ENCODE assay signal across 19 cellular contexts in genomic region chr7:135430626-135431025, GRCh38.
DNase-seq lines count a peak whose midpoint lies in the region; ATAC-seq, FAIRE-seq and TF ChIP-seq lines count a peak whose summit lies in the region.
"Had no signal": no experiment of that assay in that cellular context is flagged by ENCODE, and none has a peak within 500 bp of the region (broad histone marks: within the 10 kb centered on the region; RNA-seq: fewer than 3 reads in every experiment).

No MANE protein-coding gene starts in this region.

- H3K36me3 ChIP-seq in A673 (ENCODE audit: insufficient read depth, low read length, poor library complexity, severe bottlenecking) (peaks cover 6% of the 10 kb centered on the region), K562 (ENCODE audit: control insufficient read depth, insufficient read depth, low read length) (peaks cover 2% of the 10 kb centered on the region; the same call in 1 of the 3 replicates)

- H3K4me3 Mint-ChIP-seq in memory B cell, result no peak overlapping the region
- no peak overlapping the region for H3K4me3 Mint-ChIP-seq in stimulated activated naive B cell treated with anti-CD40 and anti-IgM and Interleukin-4, amounts not matched to agents 10 μg/mL and 1 μg/mL and 100 μg/mL, for 72 hours
- H3K4me3 Mint-ChIP-seq: B cell; CD8-positive, alpha-beta T cell; H9 had no signal

- TF ChIP-seq EP300 in K562 (IDR thresholded peaks at IDR 0.05; ENCODE audit: low read length), result no peak

- TF ChIP-seq RAD21 in K562 (CRISPR knock-in tag; conservative IDR thresholded peaks at IDR 0.05 in 1 of 2, IDR thresholded peaks at IDR 0.05 in 1 of 2), result no peak

- H3K27me3 Mint-ChIP-seq in memory B cell, result no peaks in the 10 kb centered on the region
- no peaks in the 10 kb centered on the region for H3K27me3 Mint-ChIP-seq in stimulated activated naive B cell treated with anti-CD40 and anti-IgM and Interleukin-4, amounts not matched to agents 10 μg/mL and 1 μg/mL and 100 μg/mL, for 72 hours
- H3K27me3 Mint-ChIP-seq: B cell had no signal

- H3K4me3 ChIP-seq in A673 (ENCODE audit: low read depth, low read length, poor library complexity, severe bottlenecking), result no peak overlapping the region
- no peak overlapping the region for H3K4me3 ChIP-seq in K562
- H3K4me3 ChIP-seq: BLaER1 treated with 17β-estradiol and CSF1 and Interleukin-3, amounts not matched to agents 10 nM and 100 nM; GM12878 had no signal

- no peak for ATAC-seq in K562
- no peak for ATAC-seq in memory B cell (ENCODE audit: low read depth)
- no peak for ATAC-seq in stimulated activated naive B cell treated with anti-CD40 and anti-IgM and Interleukin-4, amounts not matched to agents 10 μg/mL and 1 μg/mL and 100 μg/mL, for 72 hours (replicated peaks)
- ATAC-seq: CD8-positive, alpha-beta T cell; GM12878 had no signal

- H3K9me3 ChIP-seq in A673 (ENCODE audit: low read depth, low read length, poor library complexity, severe bottlenecking) (peaks cover 4% of the 10 kb centered on the region), K562 (replicated peaks; ENCODE audit: control insufficient read depth, insufficient read depth, low read depth, low read length) (no peaks in the 10 kb centered on the region)

- CTCF ChIA-PET in A673 (lab: Charles Lee) (no interaction called here), K562 (lab: Yijun Ruan, JAX; ENCODE audit: low intra/inter-chr PET ratio) (no interaction called here)

- no peak overlapping the region for H3K27ac ChIP-seq in A673 (ENCODE audit: low read depth, low read length, poor library complexity, severe bottlenecking)
- no peak overlapping the region for H3K27ac ChIP-seq in K562 (ENCODE audit: extremely low read depth, low read depth, low read length)
- H3K27ac ChIP-seq: BLaER1 treated with 17β-estradiol and CSF1 and Interleukin-3, amounts not matched to agents 10 nM and 100 nM had no signal

- POLR2A ChIA-PET in A673 (lab: Charles Lee; ENCODE audit: low non-redundant PET) (no interaction called here), K562 (lab: Yijun Ruan, JAX) (no interaction called here)

- TF ChIP-seq CTCF in A673 (conservative IDR thresholded peaks at IDR 0.05; ENCODE audit: low read depth, low read length) (no peak), K562 (IDR thresholded peaks at IDR 0.05 in 2 of 3, conservative IDR thresholded peaks at IDR 0.05 in 1 of 3; ENCODE audit: insufficient read depth in 2 of 3, low read depth in 1 of 3, low read length in 3 of 3) (no peak)

- peak; percentile 38 for DNase-seq in A673 (ENCODE audit: low spot score)
- peak; percentile 5 for DNase-seq in M059J (ENCODE audit: low read depth)
- no peak for DNase-seq in K562 (ENCODE audit: extremely low read depth in 1 of 4, low spot score in 3 of 4)
- DNase-seq in memory B cell (ENCODE audit: low spot score in 2 of 2), result no peak
- no peak for DNase-seq in AG08395 (ENCODE audit: low spot score)
- no peak for DNase-seq in middle frontal gyrus (ENCODE audit: extremely low spot score, low spot score)
- no peak for DNase-seq in stimulated activated naive B cell treated with anti-CD40 and anti-IgM and Interleukin-4, amounts not matched to agents 10 μg/mL and 1 μg/mL and 100 μg/mL, for 72 hours
- DNase-seq: CD8-positive, alpha-beta T cell; COR-L47; DMS 273 treated with DMSO at 0.1 percent for 48 hours; DMS53; DND-41; EL; H9 had no signal

- H3K4me2 ChIP-seq in K562 (ENCODE audit: insufficient read depth, low read length), result no peak overlapping the region

- no peak for FAIRE-seq in K562 (lab: Jason Lieb, UNC)
- FAIRE-seq: GM12878, GM19239, H1 had no signal

- H3K36me3 Mint-ChIP-seq in memory B cell, result peaks cover 35% of the 10 kb centered on the region
- H3K36me3 Mint-ChIP-seq in stimulated activated naive B cell treated with anti-CD40 and anti-IgM and Interleukin-4, amounts not matched to agents 10 μg/mL and 1 μg/mL and 100 μg/mL, for 72 hours, result peaks cover 34 to 48% of the 10 kb centered on the region in 2 donors

- peaks cover 23% of the 10 kb centered on the region for H3K4me1 ChIP-seq in A673 (ENCODE audit: insufficient read depth, low read length, poor library complexity, severe bottlenecking)
- no peaks in the 10 kb centered on the region for H3K4me1 ChIP-seq in K562 (replicated peaks in 1 of 2; ENCODE audit: control insufficient read depth in 2 of 2, insufficient read depth in 2 of 2, low read length in 2 of 2)

- no peaks in the 10 kb centered on the region for H4K20me1 ChIP-seq in K562 (replicated peaks; ENCODE audit: control insufficient read depth, insufficient read depth, low read length)

- 86% methylated on average over 1 of the region's 1 CpG for WGBS in K562 (ENCODE audit: insufficient coverage, low coverage, missing lambda C conversion rate)

- intact Hi-C loops in A673 (cut with micrococcal nuclease; ENCODE audit: unreplicated experiment), result no loop called here
- intact Hi-C loops in K562 (cut with micrococcal nuclease), result no loop called here

- BruUV-seq in A673 (replicated peaks; lab: Mats Ljungman, UMichigan) (no TSS peak), K562 (replicated peaks; lab: Mats Ljungman, UMichigan) (no TSS peak)

- H2AFZ ChIP-seq in K562 (ENCODE audit: low read depth, low read length), result no peak overlapping the region

- H3K79me2 ChIP-seq in K562 (ENCODE audit: control insufficient read depth, insufficient read depth, low read length), result peaks cover 16% of the 10 kb centered on the region

- TF ChIP-seq POLR2A in K562 (conservative IDR thresholded peaks at IDR 0.05), result no peak

- in situ Hi-C loops in K562 (cut with MboI), result no loop called here

- peaks cover 6% of the 10 kb centered on the region for H3K9me3 Mint-ChIP-seq in memory B cell
- peaks cover 4% of the 10 kb centered on the region in 2 donors for H3K9me3 Mint-ChIP-seq in stimulated activated naive B cell treated with anti-CD40 and anti-IgM and Interleukin-4, amounts not matched to agents 10 μg/mL and 1 μg/mL and 100 μg/mL, for 72 hours

- peak overlapping the region; percentile 21 for H3K27ac Mint-ChIP-seq in memory B cell
- no peak overlapping the region for H3K27ac Mint-ChIP-seq in stimulated activated naive B cell treated with anti-CD40 and anti-IgM and Interleukin-4, amounts not matched to agents 10 μg/mL and 1 μg/mL and 100 μg/mL, for 72 hours
- H3K27ac Mint-ChIP-seq: B cell; CD8-positive, alpha-beta T cell had no signal

- no peak overlapping the region for H3K9ac ChIP-seq in K562 (ENCODE audit: insufficient read depth in 1 of 2, low read depth in 2 of 2, low read length in 2 of 2)
- H3K9ac ChIP-seq: BLaER1 treated with 17β-estradiol and CSF1 and Interleukin-3, amounts not matched to agents 10 nM and 100 nM had no signal

- H3K4me1 Mint-ChIP-seq in memory B cell, result peaks cover 27% of the 10 kb centered on the region
- peaks cover 24 to 48% of the 10 kb centered on the region in 2 donors for H3K4me1 Mint-ChIP-seq in stimulated activated naive B cell treated with anti-CD40 and anti-IgM and Interleukin-4, amounts not matched to agents 10 μg/mL and 1 μg/mL and 100 μg/mL, for 72 hours

- H3K9me1 ChIP-seq in K562 (ENCODE audit: control insufficient read depth, insufficient read depth, low read length), result no peaks in the 10 kb centered on the region

- H3K27me3 ChIP-seq in A673 (replicated peaks; ENCODE audit: insufficient read depth, low read depth, low read length, poor library complexity) (no peaks in the 10 kb centered on the region), K562 (ENCODE audit: control insufficient read depth in 2 of 2, insufficient read depth in 2 of 2, low read length in 2 of 2) (no peaks in the 10 kb centered on the region)
- H3K27me3 ChIP-seq: BLaER1 treated with 17β-estradiol and CSF1 and Interleukin-3, amounts not matched to agents 10 nM and 100 nM had no signal

TF ChIP-seq in K562, 482 proteins besides CTCF, POLR2A, EP300 and RAD21:
- TF ChIP-seq MAFK (IDR thresholded peaks at IDR 0.05; ENCODE audit: low read length), result 0 out of 2 replicates have a peak, but pooled peaks have one; percentile 29
- TF ChIP-seq MAFG (tag; conservative IDR thresholded peaks at IDR 0.05), result 0 out of 2 replicates have a peak, but pooled peaks have one; percentile 46
- TF ChIP-seq ATF3 (IDR thresholded peaks at IDR 0.05), result peak; percentile 39
- no peak for TF ChIP-seq ATF3 (CRISPR knock-in tag; conservative IDR thresholded peaks at IDR 0.05)
- peak; percentile 80 for TF ChIP-seq ZNF316 (IDR thresholded peaks at IDR 0.05)
- TF ChIP-seq MAFF (IDR thresholded peaks at IDR 0.05; ENCODE audit: low read length), result 0 out of 2 replicates have a peak, but pooled peaks have one; percentile 25
- peak; percentile 67 for TF ChIP-seq C11orf30 (IDR thresholded peaks at IDR 0.05; ENCODE audit: low read depth)
- no peak for TF ChIP-seq BRF1 (IDR thresholded peaks at IDR 0.05; ENCODE audit: borderline replicate concordance, extremely low read depth, insufficient read length)
- TF ChIP-seq ZNF778 (CRISPR knock-in tag; IDR thresholded peaks at IDR 0.05), result no peak
- TF ChIP-seq ZNF785 (CRISPR knock-in tag; IDR thresholded peaks at IDR 0.05), result no peak
- no peak for TF ChIP-seq CEBPG (CRISPR knock-in tag; IDR thresholded peaks at IDR 0.05)
- 0 out of 4 replicates have a peak, but pooled peaks of 1 of the 2 experiments have one; percentile 20 for TF ChIP-seq CEBPG (tag; conservative IDR thresholded peaks at IDR 0.05 in 1 of 2, IDR thresholded peaks at IDR 0.05 in 1 of 2)

Comparison
In these comparisons a context has a peak if more than half of its experiments do, and no peak if none do; other contexts are left out.
1. DNase-seq: peak in A673 (single experiment) and M059J (single experiment); none in K562 (0 of 4), memory B cell (0 of 2), AG08395 (single experiment), middle frontal gyrus (single experiment) and stimulated activated naive B cell treated with anti-CD40 and anti-IgM and Interleukin-4, amounts not matched to agents 10 μg/mL and 1 μg/mL and 100 μg/mL, for 72 hours (single experiment).